ENCODE assay signal across 8 cellular contexts in genomic region chr3:156825795-156826143, GRCh38. TPM values are rescaled to one million over a fixed set of nuclear protein-coding genes. Genes with fewer than 3 reads are reported as not detected.
A peak's percentile ranks its signal among the peaks of the same experiment; 100 is the strongest.
DNase-seq lines count a peak whose midpoint lies in the region; ATAC-seq lines count a peak whose summit lies in the region.

No MANE protein-coding gene starts in this region.

- peaks cover 9% of the 10 kb centered on the region for H3K79me2 ChIP-seq in ACC112 (ENCODE audit: control insufficient read depth, insufficient read depth, low read length, unreplicated experiment)

- H3K36me3 ChIP-seq in ACC112 (ENCODE audit: insufficient read depth, low read length), result no peaks in the 10 kb centered on the region
- H3K36me3 ChIP-seq in stomach smooth muscle (ENCODE audit: control insufficient read depth in 2 of 2, insufficient read depth in 2 of 2, low read length in 2 of 2), result no peaks in the 10 kb centered on the region

- H3K9me3 Mint-ChIP-seq in activated T-helper 17 cell treated with anti-CD3 and anti-CD28 coated beads, Interleukin-2, amount 50 U/mL, for 72 hours, result no peaks in the 10 kb centered on the region

- H3K9me3 ChIP-seq in iPS-18c (ENCODE audit: control insufficient read depth, insufficient read depth, low read length) (no peaks in the 10 kb centered on the region), stomach smooth muscle (ENCODE audit: control insufficient read depth in 2 of 2, low read length in 2 of 2) (no peaks in the 10 kb centered on the region)

- H3K27ac Mint-ChIP-seq in activated T-helper 17 cell treated with anti-CD3 and anti-CD28 coated beads, Interleukin-2, amount 50 U/mL, for 72 hours, result peak overlapping the region; percentile 89

- peaks cover 19% of the 10 kb centered on the region for H3K4me1 Mint-ChIP-seq in activated T-helper 17 cell treated with anti-CD3 and anti-CD28 coated beads, Interleukin-2, amount 50 U/mL, for 72 hours

- DNase-seq in DMS153 (lab: John Stamatoyannopoulos, UW) (no peak), amniotic stem cell (lab: John Stamatoyannopoulos, UW) (no peak)

- H3K4me3 Mint-ChIP-seq in activated T-helper 17 cell treated with anti-CD3 and anti-CD28 coated beads, Interleukin-2, amount 50 U/mL, for 72 hours, result peak overlapping the region; percentile 84

- H3K27ac ChIP-seq in ACC112 (ENCODE audit: low read depth, low read length) (peak overlapping the region; percentile 99), stomach smooth muscle (ENCODE audit: low read length) (peak overlapping the region; percentile 82)

- peaks cover 13% of the 10 kb centered on the region for H3K36me3 Mint-ChIP-seq in activated T-helper 17 cell treated with anti-CD3 and anti-CD28 coated beads, Interleukin-2, amount 50 U/mL, for 72 hours (ENCODE audit: low read depth)

- H3K9ac ChIP-seq in stomach smooth muscle (ENCODE audit: low read length in 2 of 2), result peak overlapping the region; percentile 60 to 90

- H2AFZ ChIP-seq in ACC112 (ENCODE audit: low read length, unreplicated experiment), result peak overlapping the region; percentile 52

- H3K27me3 Mint-ChIP-seq in activated T-helper 17 cell treated with anti-CD3 and anti-CD28 coated beads, Interleukin-2, amount 50 U/mL, for 72 hours, result no peaks in the 10 kb centered on the region

- ATAC-seq in GM19025 (IDR thresholded peaks at IDR 0.05; ENCODE audit: low read depth, unreplicated experiment), result peak; percentile 43
- ATAC-seq in HG03139 (IDR thresholded peaks at IDR 0.05; ENCODE audit: unreplicated experiment), result peak; percentile 47
- ATAC-seq in activated T-helper 17 cell treated with anti-CD3 and anti-CD28 coated beads, Interleukin-2, amount 50 U/mL, for 72 hours (replicated peaks), result peak; percentile 51

- H3K27me3 ChIP-seq in ACC112 (ENCODE audit: insufficient read depth, low read length), result no peaks in the 10 kb centered on the region
- no peaks in the 10 kb centered on the region for H3K27me3 ChIP-seq in stomach smooth muscle (ENCODE audit: control insufficient read depth in 1 of 2, insufficient read depth in 2 of 2, low read length in 2 of 2)

- H3K4me3 ChIP-seq in ACC112 (ENCODE audit: low read depth, low read length) (peak overlapping the region; percentile 86), iPS-18c (ENCODE audit: insufficient read depth, low read depth, low read length) (peak overlapping the region; percentile 57; the same call in 1 of the 2 replicates), stomach smooth muscle (ENCODE audit: low read length in 2 of 2) (peak overlapping the region; percentile 85 to 93)

- H3K4me1 ChIP-seq in ACC112 (ENCODE audit: control insufficient read depth, insufficient read depth, low read length, unreplicated experiment) (peaks cover 22% of the 10 kb centered on the region), stomach smooth muscle (ENCODE audit: control insufficient read depth, insufficient read depth, low read length) (peaks cover 5% of the 10 kb centered on the region)

RNA-seq across cellular contexts. Expression of gene LEKR1, which starts 0.4 kb away (rescaled TPM):
- total RNA-seq in activated T-helper 17 cell treated with anti-CD3 and anti-CD28 coated beads, Interleukin-2, amount 50 U/mL, for 72 hours, result under 1 TPM; 0.91 to 0.93 TPM
